ENCODE assay signal across 30 cellular contexts in genomic region chr1:203349166-203349565, GRCh38. TPM values are rescaled to one million over a fixed set of nuclear protein-coding genes. Genes with fewer than 3 reads are reported as not detected.
"Had no signal": no experiment of that assay in that cellular context is flagged by ENCODE, and none has a peak within 500 bp of the region (broad histone marks: within the 10 kb centered on the region; RNA-seq: fewer than 3 reads in every experiment).

No MANE protein-coding gene starts in this region.

- H3K9me3 Mint-ChIP-seq: activated CD4-positive, alpha-beta memory T cell treated with anti-CD3 and anti-CD28 coated beads, Interleukin-2, amount 10 ng/mL, durations not matched to agents 7 days and 5 days; activated naive CD4-positive, alpha-beta T cell treated with anti-CD3 and anti-CD28 coated beads for 36 hours; activated T-helper 17 cell treated with anti-CD3 and anti-CD28 coated beads, Interleukin-2, amount 50 U/mL, for 72 hours; T-cell had no signal

- H3K4me3 ChIP-seq: SK-N-MC had no signal

- H3K4me1 Mint-ChIP-seq: activated T-helper 17 cell treated with anti-CD3 and anti-CD28 coated beads, Interleukin-2, amount 50 U/mL, for 72 hours had no signal

- H3K4me3 Mint-ChIP-seq: activated CD4-positive, alpha-beta memory T cell treated with anti-CD3 and anti-CD28 coated beads, Interleukin-2, amount 10 ng/mL, durations not matched to agents 7 days and 5 days; activated naive CD4-positive, alpha-beta T cell treated with anti-CD3 and anti-CD28 coated beads for 36 hours; activated naive CD8-positive, alpha-beta T cell; activated T-helper 17 cell treated with anti-CD3 and anti-CD28 coated beads, Interleukin-2, amount 50 U/mL, for 72 hours; IgD-negative memory B cell; T-cell had no signal

- DNase-seq: activated CD4-positive, alpha-beta memory T cell treated with anti-CD3 and anti-CD28 coated beads, Interleukin-2, amount 10 ng/mL, durations not matched to agents 7 days and 5 days; activated CD4-positive, alpha-beta T cell treated with anti-CD3 and anti-CD28 coated beads, Interleukin-2, amount 50 U/mL, for 1 hour; activated CD4-positive, CD25-positive, alpha-beta regulatory T cell; activated gamma-delta T cell; activated naive CD4-positive, alpha-beta T cell treated with anti-CD3 and anti-CD28 coated beads for 36 hours; activated T-cell treated with anti-CD3 and anti-CD28 coated beads for 4 hours; activated T-cell treated with anti-CD3 and anti-CD28 coated beads, Interleukin-2, amount 50 U/mL, for 48 hours; brain microvascular endothelial cell; KG1; MV-4-11; NCI-H1105; NCI-H1436; NCI-H1694 treated with DMSO at 0.1 percent for 48 hours; NCI-H2029 treated with DMSO at 0.1 percent for 48 hours; NCI-H345; NCI-H510A; NCI-H526 treated with DMSO at 0.1 percent for 48 hours; NCI-H82; RPMI8226; T-cell had no signal

- H3K36me3 Mint-ChIP-seq: activated naive CD8-positive, alpha-beta T cell; IgD-negative memory B cell; T-cell had no signal

- H3K36me3 ChIP-seq: brain microvascular endothelial cell had no signal

- H3K27ac Mint-ChIP-seq: activated CD4-positive, alpha-beta memory T cell treated with anti-CD3 and anti-CD28 coated beads, Interleukin-2, amount 10 ng/mL, durations not matched to agents 7 days and 5 days; activated naive CD4-positive, alpha-beta T cell treated with anti-CD3 and anti-CD28 coated beads for 36 hours; activated naive CD8-positive, alpha-beta T cell; activated T-helper 17 cell treated with anti-CD3 and anti-CD28 coated beads, Interleukin-2, amount 50 U/mL, for 72 hours; IgD-negative memory B cell; T-cell had no signal

- H3K27ac ChIP-seq: brain microvascular endothelial cell, SK-N-MC, VCaP had no signal

- ATAC-seq: activated T-helper 17 cell treated with anti-CD3 and anti-CD28 coated beads, Interleukin-2, amount 50 U/mL, for 72 hours; Panc1; Right ventricle myocardium inferior; T-cell had no signal

RNA-seq across cellular contexts. Expression of gene FMOD, which starts 1.8 kb away (rescaled TPM):
- total RNA-seq: M059J; OCI-LY7; T-helper 2 cell treated with Interferon-gamma antibody and Interleukin-4, amounts not matched to agents 100 ng/mL and 5 ng/mL, for 36 hours had no signal
